25 cellular contexts compared by ENCODE assay signal in genomic region chr10:31118561-31118960, GRCh38.
A peak's percentile ranks its signal among the peaks of the same experiment; 100 is the strongest.
DNase-seq lines count a peak whose midpoint lies in the region; ATAC-seq lines count a peak whose summit lies in the region.
"Had no signal": no experiment of that assay in that cellular context is flagged by ENCODE, and none has a peak within 500 bp of the region (broad histone marks: within the 10 kb centered on the region; RNA-seq: fewer than 3 reads in every experiment).

No MANE protein-coding gene starts in this region.

- H3K27me3 ChIP-seq in GM23248 (replicated peaks; ENCODE audit: insufficient read depth), result no peaks in the 10 kb centered on the region
- H3K27me3 ChIP-seq: esophagus squamous epithelium, left lung, SJCRH30, spleen had no signal

- no peaks in the 10 kb centered on the region for H3K9me3 ChIP-seq in GM23248 (ENCODE audit: low read depth)
- H3K9me3 ChIP-seq: esophagus squamous epithelium, left lung, SJCRH30, spleen had no signal

- H3K4me3 ChIP-seq in GM23248, result no peak overlapping the region
- H3K4me3 ChIP-seq: esophagus squamous epithelium, left lung, SJCRH30, spleen had no signal

- peak overlapping the region; percentile 45 for H3K4me2 ChIP-seq in GM23248 (ENCODE audit: unreplicated experiment)

- peak overlapping the region; percentile 37 for H3K27ac ChIP-seq in GM23248
- H3K27ac ChIP-seq: esophagus squamous epithelium, left lung, SJCRH30, spleen had no signal

- no peaks in the 10 kb centered on the region for H3K9me2 ChIP-seq in GM23248 (ENCODE audit: insufficient read depth)

- no peaks in the 10 kb centered on the region for H3K79me2 ChIP-seq in GM23248 (ENCODE audit: insufficient read depth)

- peaks cover 34% of the 10 kb centered on the region for H3F3A ChIP-seq in GM23248 (ENCODE audit: insufficient read depth)

- H2AFZ ChIP-seq in GM23248, result 0 out of 2 replicates have a peak overlapping the region, but pooled peaks have one; percentile 11

- H4K20me1 ChIP-seq in GM23248 (ENCODE audit: insufficient read depth), result no peaks in the 10 kb centered on the region

- in situ Hi-C loops in GM23248 (cut with MboI), result no loop called here

- WGBS in GM23248 (ENCODE audit: low coverage in 1 of 2, low lambda C conversion rate in 2 of 2, missing lambda C conversion rate in 2 of 2), 2 experiments, result 11% methylated on average over 3 of the region's 3 CpGs

- H3K9ac ChIP-seq in GM23248, result no peak overlapping the region

- no peaks in the 10 kb centered on the region for H3K36me3 ChIP-seq in GM23248 (ENCODE audit: low read depth)
- H3K36me3 ChIP-seq: esophagus squamous epithelium, left lung, SJCRH30, spleen had no signal

- H3K4me1 ChIP-seq in GM23248 (ENCODE audit: insufficient read depth), result peaks cover 47% of the 10 kb centered on the region
- H3K4me1 ChIP-seq: left lung, SJCRH30, spleen had no signal

- no peak for ATAC-seq in GM18868 (IDR thresholded peaks at IDR 0.05; ENCODE audit: unreplicated experiment)
- no peak for ATAC-seq in GM21737 (IDR thresholded peaks at IDR 0.05; ENCODE audit: unreplicated experiment)
- ATAC-seq: effector memory CD8-positive, alpha-beta T cell; left lung; T-cell had no signal

- DNase-seq in GM23248 (peak; percentile 76), amniotic epithelial cell (ENCODE audit: low read depth) (peak; percentile 60), glomerular visceral epithelial cell (ENCODE audit: extremely low spot score) (peak; percentile 73), renal cortical epithelial cell (ENCODE audit: low read depth) (peak; percentile 81), foreskin melanocyte (no peak), CD1c-positive myeloid dendritic cell (ENCODE audit: extremely low spot score) (no peak)
- DNase-seq: activated CD4-positive, alpha-beta T cell treated with anti-CD3 and anti-CD28 coated beads for 4 hours; activated naive CD4-positive, alpha-beta T cell treated with anti-CD3 and anti-CD28 coated beads, Interleukin-2, amount 10 ng/mL, durations not matched to agents 7 days and 5 days; activated T-cell treated with anti-CD3 and anti-CD28 coated beads, Interleukin-2, amount 50 U/mL, for 48 hours; aorta; CD8-positive, alpha-beta memory T cell; effector memory CD8-positive, alpha-beta T cell; esophagus squamous epithelium; Karpas-422; left lung; NCI-H1092 treated with DMSO at 0.1 percent for 48 hours; NCI-H2029; NCI-H446; SJCRH30; spleen; stimulated activated CD4-positive, alpha-beta T cell treated with anti-CD3 and anti-CD28 coated beads, Interleukin-4, amount 100 ng/mL, for 1 hour; stimulated activated naive CD4-positive, alpha-beta T cell treated with Interleukin-2 at 50 U/mL for 16 hours; T-cell had no signal

Comparison
In these comparisons a context has a peak if more than half of its experiments do, and no peak if none do; other contexts are left out.
1. DNase-seq: peak in GM23248 (single experiment), amniotic epithelial cell (single experiment), glomerular visceral epithelial cell (single experiment) and renal cortical epithelial cell (single experiment); none in foreskin melanocyte (single experiment) and CD1c-positive myeloid dendritic cell (single experiment).